In the genomic region with DNA sequence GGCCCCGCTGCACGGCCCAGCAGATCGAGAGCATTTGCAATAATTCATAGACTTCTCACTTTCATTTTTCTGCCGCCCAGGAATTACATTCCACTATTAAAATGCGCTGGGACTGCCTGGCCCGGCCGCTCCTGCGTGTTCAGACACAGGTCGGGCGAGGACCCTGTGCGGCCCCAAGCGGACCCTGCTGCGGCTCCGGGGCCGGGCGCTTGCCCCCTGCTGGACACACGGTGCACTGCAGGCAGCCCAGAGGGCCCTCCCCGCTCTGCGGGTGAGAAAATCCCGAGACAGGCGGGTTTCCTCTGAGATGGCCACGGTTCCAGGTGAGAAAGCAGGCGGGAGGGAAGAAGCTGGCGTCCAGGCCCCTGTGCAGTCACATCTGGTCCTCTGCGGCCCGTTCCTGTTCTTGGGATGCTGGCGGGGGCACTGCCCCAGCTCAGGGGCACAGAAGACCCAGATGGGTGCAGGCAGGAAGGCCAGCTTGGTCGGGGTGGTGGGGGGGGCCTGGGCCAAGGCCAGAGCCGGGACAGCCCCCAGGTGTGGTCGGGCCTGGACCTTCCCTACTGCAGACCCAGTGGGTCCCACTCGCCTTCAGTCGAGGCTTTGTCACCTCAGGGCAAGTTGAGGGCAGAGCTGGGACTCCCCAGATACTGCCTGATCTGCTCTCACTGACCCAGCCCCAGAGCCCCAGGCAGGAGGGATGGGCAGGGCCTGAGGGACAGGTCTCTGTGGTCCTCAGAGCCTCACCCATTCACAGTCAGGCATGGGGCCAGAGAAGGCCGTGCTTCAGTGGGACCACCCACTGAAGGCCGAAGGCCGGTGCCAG, we compare ENCODE assay signal across 8 cellular contexts.
DNase-seq lines count a peak whose midpoint lies in the region; ATAC-seq, FAIRE-seq and TF ChIP-seq lines count a peak whose summit lies in the region.
"Not testable (repeated sequence)": the region's sequence is repeated elsewhere in the genome, so short reads cannot be mapped to it uniquely, and the experiment has no call there.

No MANE protein-coding gene starts in this region.

- not testable (repeated sequence) for H3K4me3 Mint-ChIP-seq in activated T-cell treated with anti-CD3 and anti-CD28 coated beads, Interleukin-2, amount 50 U/mL, for 24 hours

- not testable (repeated sequence) for H3K36me3 Mint-ChIP-seq in activated T-cell treated with anti-CD3 and anti-CD28 coated beads, Interleukin-2, amount 50 U/mL, for 24 hours (ENCODE audit: low read depth)

- not testable (repeated sequence) for H3K9me3 ChIP-seq in small intestine (ENCODE audit: control insufficient read depth, low read depth); thoracic aorta

- H3K27me3 Mint-ChIP-seq in activated T-cell treated with anti-CD3 and anti-CD28 coated beads, Interleukin-2, amount 50 U/mL, for 24 hours = peaks cover 11% of the 10 kb centered on the region

- H3K27ac Mint-ChIP-seq in activated T-cell treated with anti-CD3 and anti-CD28 coated beads, Interleukin-2, amount 50 U/mL, for 24 hours = not testable (repeated sequence)

- H3K4me3 ChIP-seq in dorsolateral prefrontal cortex (peak overlapping the region in 43 of 59 donors; percentile 3 to 53 (median 35)), small intestine (ENCODE audit: low read depth in 1 of 2, low read length in 2 of 2) (peak overlapping the region in 1 of 2 donors; percentile 8), thoracic aorta (peak overlapping the region; percentile 66)

- 20 to 22% (median 21%) methylated on average over 35 of the region's 35 CpGs for WGBS in small intestine, 3 donors

- ATAC-seq in HG03354 (IDR thresholded peaks at IDR 0.05; ENCODE audit: poor library complexity, severe bottlenecking, unreplicated experiment) (peak; percentile 64), thoracic aorta (ENCODE audit: insufficient number of reproducible peaks, low FRiP score, low read depth) (peak; percentile 79)

- H3K9me3 Mint-ChIP-seq in activated T-cell treated with anti-CD3 and anti-CD28 coated beads, Interleukin-2, amount 50 U/mL, for 24 hours = not testable (repeated sequence)

- intact Hi-C loops in dorsolateral prefrontal cortex (cut with DNase I) = not testable (repeated sequence)

- FAIRE-seq in small intestine (lab: Jason Lieb, UNC) = not testable (repeated sequence)

- H3K27ac ChIP-seq in dorsolateral prefrontal cortex; small intestine (ENCODE audit: low read depth in 1 of 2, low read length in 1 of 2): not testable (repeated sequence)
- peak overlapping the region; percentile 1 to 41 for H3K27ac ChIP-seq in thoracic aorta

- not testable (repeated sequence) for H3K4me1 Mint-ChIP-seq in activated T-cell treated with anti-CD3 and anti-CD28 coated beads, Interleukin-2, amount 50 U/mL, for 24 hours (ENCODE audit: low read depth)

- H3K36me3 ChIP-seq in small intestine (ENCODE audit: control insufficient read depth in 2 of 2, insufficient read depth in 2 of 2, low read length in 2 of 2); thoracic aorta: not testable (repeated sequence)

- TF ChIP-seq CTCF in dorsolateral prefrontal cortex (IDR thresholded peaks at IDR 0.05 in 54 of 56, conservative IDR thresholded peaks at IDR 0.05 in 2 of 56; ENCODE audit: low read depth in 1 of 56, partially characterized antibody in 56 of 56) (peak; percentile 47 to 96 (median 88)), thoracic aorta (IDR thresholded peaks at IDR 0.05) (peak; percentile 96)

- H3K4me1 ChIP-seq in small intestine (ENCODE audit: control insufficient read depth in 2 of 2, insufficient read depth in 1 of 2, low read depth in 1 of 2, low read length in 1 of 2) = not testable (repeated sequence)
- H3K4me1 ChIP-seq in thoracic aorta (ENCODE audit: control insufficient read depth in 1 of 2, low read depth in 2 of 2) = peaks cover 5 to 15% of the 10 kb centered on the region in 2 donors

- peak; percentile 43 for DNase-seq in Daoy (ENCODE audit: low read depth)
- DNase-seq in SK-N-DZ (ENCODE audit: low spot score) = peak; percentile 28
- DNase-seq in activated T-cell treated with anti-CD3 and anti-CD28 coated beads, Interleukin-2, amount 50 U/mL, for 24 hours = peak; percentile 81
- peak in 2 of 10 donors; percentile 31 to 72 for DNase-seq in dorsolateral prefrontal cortex
- DNase-seq in kidney tubule cell (ENCODE audit: low spot score) = peak; percentile 41
- peak; percentile 24 for DNase-seq in small intestine
- not testable (repeated sequence) for DNase-seq in thoracic aorta (ENCODE audit: low spot score)

- peaks cover 0 to 24% (median 0%) of the 10 kb centered on the region in 45 donors for H3K27me3 ChIP-seq in dorsolateral prefrontal cortex
- not testable (repeated sequence) for H3K27me3 ChIP-seq in small intestine (ENCODE audit: control insufficient read depth in 2 of 2, insufficient read depth in 2 of 2, low read length in 2 of 2); thoracic aorta (replicated peaks; ENCODE audit: insufficient read depth)
